In genomic region chr22:48592488-48592887, GRCh38 we compare ENCODE assay signal across 29 cellular contexts.
"Had no signal": no experiment of that assay in that cellular context is flagged by ENCODE, and none has a peak within 500 bp of the region (broad histone marks: within the 10 kb centered on the region; RNA-seq: fewer than 3 reads in every experiment).

No MANE protein-coding gene starts in this region.

- H3K4me1 ChIP-seq: ascending aorta, gastrocnemius medialis, heart left ventricle had no signal

- DNase-seq: activated CD4-positive, alpha-beta memory T cell treated with anti-CD3 and anti-CD28 coated beads, Interleukin-2, amount 10 ng/mL, durations not matched to agents 7 days and 5 days; activated CD4-positive, alpha-beta T cell treated with anti-CD3 and anti-CD28 coated beads for 1 hour; activated CD4-positive, alpha-beta T cell treated with anti-CD3 and anti-CD28 coated beads for 4 hours; activated CD4-positive, alpha-beta T cell treated with anti-CD3 and anti-CD28 coated beads, Interleukin-2, amount 10 ng/mL, durations not matched to agents 7 days and 5 days; activated CD4-positive, alpha-beta T cell treated with anti-CD3 and anti-CD28 coated beads, Interleukin-2, amount 50 U/mL, for 4 hours; activated CD8-positive, alpha-beta memory T cell treated with anti-CD3 and anti-CD28 coated beads, Interleukin-2, amount 50 U/mL, for 48 hours; activated gamma-delta T cell; activated naive CD4-positive, alpha-beta T cell; activated naive CD4-positive, alpha-beta T cell treated with anti-CD3 and anti-CD28 coated beads, Interleukin-2, amount 10 ng/mL, durations not matched to agents 7 days and 5 days; activated naive CD8-positive, alpha-beta T cell treated with anti-CD3 and anti-CD28 coated beads, Interleukin-2, amount 10 ng/mL, durations not matched to agents 7 days and 5 days; activated T-cell treated with anti-CD3 and anti-CD28 coated beads for 4 hours; activated T-cell treated with anti-CD3 and anti-CD28 coated beads, Interleukin-2, amount 50 U/mL, for 24 hours; activated T-cell treated with anti-CD3 and anti-CD28 coated beads, Interleukin-2, amount 50 U/mL, for 72 hours; brain microvascular endothelial cell; dorsolateral prefrontal cortex; effector memory CD4-positive, alpha-beta T cell; endodermal cell; foreskin fibroblast; gastrocnemius medialis; T-helper 2 cell had no signal

- H3K4me3 ChIP-seq: ascending aorta, coronary artery, dorsolateral prefrontal cortex, gastrocnemius medialis, heart left ventricle had no signal

- H3K9me3 ChIP-seq: ascending aorta, gastrocnemius medialis, heart left ventricle had no signal

- H3K36me3 ChIP-seq: brain microvascular endothelial cell, gastrocnemius medialis, heart left ventricle had no signal

- ATAC-seq: activated naive CD4-positive, alpha-beta T cell treated with anti-CD3 and anti-CD28 coated beads, Interleukin-2, amount 50 U/mL, for 72 hours; activated T-cell treated with anti-CD3 and anti-CD28 coated beads, Interleukin-2, amount 50 U/mL, for 72 hours; esophagus mucosa; gastrocnemius medialis; heart left ventricle; WTC11 had no signal

- H3K27me3 ChIP-seq: ascending aorta, brain microvascular endothelial cell, dorsolateral prefrontal cortex had no signal

- H3K27ac ChIP-seq: ascending aorta, brain microvascular endothelial cell, coronary artery, dorsolateral prefrontal cortex, gastrocnemius medialis, heart left ventricle, VCaP had no signal

- FAIRE-seq: bronchial epithelial cell, TTC549 had no signal
